23 cellular contexts compared by ENCODE assay signal in genomic region chr1:110242062-110242461, GRCh38.
"Had no signal": no experiment of that assay in that cellular context is flagged by ENCODE, and none has a peak within 500 bp of the region (broad histone marks: within the 10 kb centered on the region; RNA-seq: fewer than 3 reads in every experiment).

No MANE protein-coding gene starts in this region.

- H3K27me3 Mint-ChIP-seq: activated CD4-positive, alpha-beta memory T cell treated with anti-CD3 and anti-CD28 coated beads, Interleukin-2, amount 10 ng/mL, durations not matched to agents 7 days and 5 days; activated CD4-positive, alpha-beta T cell treated with anti-CD3 and anti-CD28 coated beads, Interleukin-2, amount 10 ng/mL, durations not matched to agents 24 days and 14 days; activated naive CD8-positive, alpha-beta T cell; stimulated activated naive CD8-positive, alpha-beta T cell treated with anti-CD3 and anti-CD28 coated beads, Interleukin-15, Interleukin-2, amounts not matched to agents 100 ng/mL and 50 ng/mL, for 24 hours; T-helper 17 cell had no signal

- H3K9me3 Mint-ChIP-seq: activated CD4-positive, alpha-beta memory T cell treated with anti-CD3 and anti-CD28 coated beads, Interleukin-2, amount 10 ng/mL, durations not matched to agents 7 days and 5 days; activated CD4-positive, alpha-beta T cell treated with anti-CD3 and anti-CD28 coated beads, Interleukin-2, amount 10 ng/mL, durations not matched to agents 24 days and 14 days; activated T-cell treated with anti-CD3 and anti-CD28 coated beads, Interleukin-2, amount 50 U/mL, for 72 hours; nephron; stimulated activated naive CD8-positive, alpha-beta T cell treated with anti-CD3 and anti-CD28 coated beads, Interleukin-15, Interleukin-2, amounts not matched to agents 100 ng/mL and 50 ng/mL, for 24 hours had no signal

- H3K4me1 ChIP-seq: adrenal gland, psoas muscle, right atrium auricular region had no signal

- H3K27me3 ChIP-seq: adrenal gland, ascending aorta, esophagus muscularis mucosa, ovary, right atrium auricular region, tibial artery had no signal

- H3K4me3 ChIP-seq: adrenal gland, ascending aorta, esophagus muscularis mucosa, gastrocnemius medialis, ovary, psoas muscle, right atrium auricular region, tibial artery had no signal

- H3K36me3 ChIP-seq: adrenal gland, ascending aorta, brain microvascular endothelial cell, esophagus muscularis mucosa, gastrocnemius medialis, neutrophil, ovary, right atrium auricular region had no signal

- ATAC-seq: activated T-cell treated with anti-CD3 and anti-CD28 coated beads, Interleukin-2, amount 50 U/mL, for 72 hours; gastrocnemius medialis; psoas muscle; T-helper 17 cell had no signal

- H3K27ac Mint-ChIP-seq: activated CD4-positive, alpha-beta memory T cell treated with anti-CD3 and anti-CD28 coated beads, Interleukin-2, amount 10 ng/mL, durations not matched to agents 7 days and 5 days; activated CD4-positive, alpha-beta T cell treated with anti-CD3 and anti-CD28 coated beads, Interleukin-2, amount 10 ng/mL, durations not matched to agents 24 days and 14 days; activated naive CD8-positive, alpha-beta T cell; activated T-cell treated with anti-CD3 and anti-CD28 coated beads, Interleukin-2, amount 50 U/mL, for 72 hours; stimulated activated naive CD8-positive, alpha-beta T cell treated with anti-CD3 and anti-CD28 coated beads, Interleukin-15, Interleukin-2, amounts not matched to agents 100 ng/mL and 50 ng/mL, for 24 hours had no signal

- DNase-seq: activated CD4-positive, alpha-beta memory T cell treated with anti-CD3 and anti-CD28 coated beads, Interleukin-2, amount 10 ng/mL, durations not matched to agents 7 days and 5 days; activated CD4-positive, alpha-beta T cell treated with anti-CD3 and anti-CD28 coated beads, Interleukin-2, amount 10 ng/mL, durations not matched to agents 24 days and 14 days; activated gamma-delta T cell treated with Interleukin-2 at 50 U/mL for 16 hours; activated T-cell treated with anti-CD3 and anti-CD28 coated beads, Interleukin-2, amount 50 U/mL, for 72 hours; adrenal gland; brain microvascular endothelial cell; central memory CD4-positive, alpha-beta T cell; effector memory CD4-positive, alpha-beta T cell; gastrocnemius medialis; hippocampal formation; ovary; psoas muscle; stimulated activated CD4-positive, alpha-beta T cell treated with anti-CD3 and anti-CD28 coated beads, Interleukin-12 subunit alpha, Interleukin-12 subunit beta, amount 100 ng/mL, for 4 hours; stimulated activated CD4-positive, alpha-beta T cell treated with anti-CD3 and anti-CD28 coated beads, Interleukin-4, amount 100 ng/mL, for 4 hours; T-helper 17 cell; tibial artery had no signal

- H3K9me3 ChIP-seq: adrenal gland, ascending aorta, esophagus muscularis mucosa, gastrocnemius medialis, neutrophil, ovary, psoas muscle, right atrium auricular region, tibial artery had no signal

- H3K27ac ChIP-seq: adrenal gland, ascending aorta, brain microvascular endothelial cell, esophagus muscularis mucosa, gastrocnemius medialis, neutrophil, ovary, psoas muscle, right atrium auricular region had no signal

- H3K4me3 Mint-ChIP-seq: activated CD4-positive, alpha-beta memory T cell treated with anti-CD3 and anti-CD28 coated beads, Interleukin-2, amount 10 ng/mL, durations not matched to agents 7 days and 5 days; activated CD4-positive, alpha-beta T cell treated with anti-CD3 and anti-CD28 coated beads, Interleukin-2, amount 10 ng/mL, durations not matched to agents 24 days and 14 days; activated naive CD8-positive, alpha-beta T cell; activated T-cell treated with anti-CD3 and anti-CD28 coated beads, Interleukin-2, amount 50 U/mL, for 72 hours; nephron; stimulated activated naive CD8-positive, alpha-beta T cell treated with anti-CD3 and anti-CD28 coated beads, Interleukin-15, Interleukin-2, amounts not matched to agents 100 ng/mL and 50 ng/mL, for 24 hours had no signal
